35 cellular contexts compared by ENCODE assay signal in genomic region chr1:1043921-1044320, GRCh38. TPM values are rescaled to one million over a fixed set of nuclear protein-coding genes. Genes with fewer than 3 reads are reported as not detected.
"Had no signal": no experiment of that assay in that cellular context is flagged by ENCODE, and none has a peak within 500 bp of the region (broad histone marks: within the 10 kb centered on the region; RNA-seq: fewer than 3 reads in every experiment).

No MANE protein-coding gene starts in this region.

- H3K4me3 ChIP-seq: adrenal gland, body of pancreas, breast epithelium had no signal

- H3K36me3 ChIP-seq: adrenal gland, breast epithelium had no signal

- H3K27me3 ChIP-seq: body of pancreas, brain microvascular endothelial cell, breast epithelium had no signal

- H3K9me3 ChIP-seq: adrenal gland, body of pancreas, breast epithelium had no signal

- DNase-seq: activated B cell treated with CpG ODN at 0.5 μM for 24 hours; activated CD4-positive, alpha-beta memory T cell treated with anti-CD3 and anti-CD28 coated beads for 36 hours; activated CD4-positive, alpha-beta T cell treated with anti-CD3 and anti-CD28 coated beads for 4 hours; activated CD4-positive, alpha-beta T cell treated with anti-CD3 and anti-CD28 coated beads, Interleukin-2, amount 10 ng/mL, durations not matched to agents 24 days and 14 days; activated CD4-positive, alpha-beta T cell treated with anti-CD3 and anti-CD28 coated beads, Interleukin-2, amount 50 U/mL, for 1 hour; activated CD4-positive, alpha-beta T cell treated with anti-CD3 and anti-CD28 coated beads, Interleukin-2, amount 50 U/mL, for 4 hours; activated CD4-positive, CD25-positive, alpha-beta regulatory T cell treated with anti-CD3 and anti-CD28 coated beads, Interleukin-2, amount 50 U/mL, for 72 hours; activated CD8-positive, alpha-beta memory T cell treated with anti-CD3 and anti-CD28 coated beads, Interleukin-2, amount 50 U/mL, for 4 hours; activated CD8-positive, alpha-beta T cell treated with anti-CD3 and anti-CD28 coated beads for 36 hours; activated effector memory CD4-positive, alpha-beta T cell treated with anti-CD3 and anti-CD28 coated beads, Interleukin-2, amount 50 U/mL, for 16 hours; activated gamma-delta T cell treated with Interleukin-2 at 50 U/mL for 16 hours; activated naive CD4-positive, alpha-beta T cell; activated naive CD4-positive, alpha-beta T cell treated with anti-CD3 and anti-CD28 coated beads for 36 hours; activated naive CD4-positive, alpha-beta T cell treated with anti-CD3 and anti-CD28 coated beads, Interleukin-2, amount 50 U/mL, for 16 hours; activated naive CD8-positive, alpha-beta T cell treated with anti-CD3 and anti-CD28 coated beads for 36 hours; activated T-cell treated with anti-CD3 and anti-CD28 coated beads for 4 hours; activated T-cell treated with anti-CD3 and anti-CD28 coated beads, Interleukin-2, amount 50 U/mL, for 1 hour; activated T-cell treated with anti-CD3 and anti-CD28 coated beads, Interleukin-2, amount 50 U/mL, for 4 hours; activated T-cell treated with anti-CD3 and anti-CD28 coated beads, Interleukin-2, amount 50 U/mL, for 72 hours; adrenal gland; amniotic stem cell; aorta; body of pancreas; brain microvascular endothelial cell; central memory CD4-positive, alpha-beta T cell; T-helper 1 cell; T-helper 2 cell; T-helper 9 cell had no signal

- H3K27ac ChIP-seq: adrenal gland, body of pancreas, brain microvascular endothelial cell, breast epithelium, VCaP had no signal

RNA-seq across cellular contexts. Expression of gene RNF223, which starts 30.2 kb away (rescaled TPM):
- total RNA-seq: activated B cell treated with CpG ODN at 0.5 μM for 24 hours; activated CD4-positive, alpha-beta memory T cell treated with anti-CD3 and anti-CD28 coated beads for 36 hours; activated CD4-positive, alpha-beta T cell treated with anti-CD3 and anti-CD28 coated beads, Interleukin-2, amount 10 ng/mL, durations not matched to agents 24 days and 14 days; activated CD8-positive, alpha-beta memory T cell treated with anti-CD3 and anti-CD28 coated beads for 36 hours; activated CD8-positive, alpha-beta T cell treated with anti-CD3 and anti-CD28 coated beads for 36 hours; activated naive CD4-positive, alpha-beta T cell treated with anti-CD3 and anti-CD28 coated beads for 36 hours; activated naive CD4-positive, alpha-beta T cell treated with anti-CD3 and anti-CD28 coated beads, Interleukin-2, amount 50 U/mL, for 72 hours; activated naive CD8-positive, alpha-beta T cell treated with anti-CD3 and anti-CD28 coated beads for 36 hours; activated T-helper 17 cell treated with anti-CD3 and anti-CD28 coated beads, Interleukin-2, amount 50 U/mL, for 72 hours; adrenal gland; aorta; cardiac septum; cerebellum had no signal
- polyA plus RNA-seq: aorta had no signal
